ENCODE assay signal across 25 cellular contexts in genomic region chr9:76359365-76359764, GRCh38.
"Had no signal": no experiment of that assay in that cellular context is flagged by ENCODE, and none has a peak within 500 bp of the region (broad histone marks: within the 10 kb centered on the region; RNA-seq: fewer than 3 reads in every experiment).

No MANE protein-coding gene starts in this region.

- H3K9me3 ChIP-seq: MG63 had no signal

- H3K4me3 ChIP-seq: MG63 had no signal

- FAIRE-seq: bronchial epithelial cell, RCC 7860 had no signal

- DNase-seq: activated CD4-positive, alpha-beta T cell treated with anti-CD3 and anti-CD28 coated beads for 48 hours; activated CD4-positive, alpha-beta T cell treated with anti-CD3 and anti-CD28 coated beads, Interleukin-2, amount 50 U/mL, for 4 hours; activated CD4-positive, CD25-positive, alpha-beta regulatory T cell treated with anti-CD3 and anti-CD28 coated beads, Interleukin-2, amount 50 U/mL, for 72 hours; activated CD8-positive, alpha-beta memory T cell treated with anti-CD3 and anti-CD28 coated beads, Interleukin-2, amount 50 U/mL, for 48 hours; activated CD8-positive, alpha-beta T cell treated with anti-CD3 and anti-CD28 coated beads, Interleukin-2, amount 10 ng/mL, durations not matched to agents 7 days and 5 days; activated T-cell treated with anti-CD3 and anti-CD28 coated beads, Interleukin-2, amount 50 U/mL, for 1 hour; aorta; central memory CD4-positive, alpha-beta T cell; MG63; NCI-H1105; NCI-H1436; NCI-H1694 treated with DMSO at 0.1 percent for 48 hours; NCI-H2029 treated with DMSO at 0.1 percent for 48 hours; NCI-H345; NCI-H510A; NCI-H526 treated with DMSO at 0.1 percent for 48 hours; NK-92 treated with Interleukin-12 subunit alpha and Interleukin-12 subunit beta, amount 100 ng/mL, for 24 hours; PC-3; SHP77; T-cell; T-helper 2 cell; T1000 had no signal

- H3K36me3 ChIP-seq: MG63 had no signal

- ATAC-seq: activated CD8-positive, alpha-beta T cell treated with anti-CD3 and anti-CD28 coated beads, Interleukin-2, amount 10 ng/mL, durations not matched to agents 7 days and 5 days; PC-3; T-cell; WTC11 had no signal

- H3K27me3 ChIP-seq: MG63 had no signal
